ENCODE assay signal across 31 cellular contexts in the genomic region with DNA sequence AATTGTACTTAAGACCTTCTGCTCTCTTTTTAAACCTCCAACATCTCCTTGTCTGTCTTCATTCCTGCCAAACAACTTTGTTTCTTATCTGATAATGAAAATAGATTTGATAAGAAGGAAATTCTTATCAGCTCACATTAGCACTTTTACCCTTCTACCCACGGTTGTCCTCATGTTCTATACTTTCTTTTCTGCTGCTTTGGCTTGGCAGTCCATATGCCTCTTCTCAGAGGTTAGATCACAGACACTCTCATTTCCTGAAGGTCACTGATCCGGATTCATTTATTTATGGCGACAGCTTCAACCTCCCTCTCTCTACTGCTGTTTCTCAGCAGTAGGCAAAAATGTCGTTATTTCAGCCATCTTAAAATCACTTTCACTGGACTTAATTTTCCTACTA.
"Had no signal": no experiment of that assay in that cellular context is flagged by ENCODE, and none has a peak within 500 bp of the region (broad histone marks: within the 10 kb centered on the region; RNA-seq: fewer than 3 reads in every experiment).

No MANE protein-coding gene starts in this region.

- ATAC-seq: activated naive CD4-positive, alpha-beta T cell treated with anti-CD3 and anti-CD28 coated beads, Interleukin-2, amount 50 U/mL, for 72 hours; activated naive CD8-positive, alpha-beta T cell treated with anti-CD3 and anti-CD28 coated beads, Interleukin-2, amount 50 U/mL, for 24 hours; activated T-cell treated with anti-CD3 and anti-CD28 coated beads, Interleukin-2, amount 50 U/mL, for 4 hours; Panc1; Right ventricle myocardium inferior; T-cell had no signal

- H3K27me3 Mint-ChIP-seq: activated B cell treated with CpG ODN at 0.5 μM for 24 hours; activated CD4-positive, alpha-beta T cell treated with anti-CD3 and anti-CD28 coated beads, Interleukin-2, amount 10 ng/mL, durations not matched to agents 24 days and 14 days; activated naive CD8-positive, alpha-beta T cell treated with anti-CD3 and anti-CD28 coated beads, Interleukin-2, amount 50 U/mL, for 24 hours; T-cell had no signal

- H3K27me3 ChIP-seq: cardiac muscle cell, MG63 had no signal

- DNase-seq: activated B cell treated with CpG ODN at 0.5 μM for 24 hours; activated CD4-positive, alpha-beta T cell treated with anti-CD3 and anti-CD28 coated beads for 1 hour; activated CD4-positive, alpha-beta T cell treated with anti-CD3 and anti-CD28 coated beads, Interleukin-2, amount 10 ng/mL, durations not matched to agents 24 days and 14 days; activated CD4-positive, alpha-beta T cell treated with anti-CD3 and anti-CD28 coated beads, Interleukin-2, amount 50 U/mL, for 48 hours; activated effector memory CD4-positive, alpha-beta T cell treated with anti-CD3 and anti-CD28 coated beads, Interleukin-2, amount 50 U/mL, for 16 hours; activated naive CD4-positive, alpha-beta T cell treated with Interleukin-2 at 50 U/mL for 16 hours; activated naive CD8-positive, alpha-beta T cell treated with anti-CD3 and anti-CD28 coated beads, Interleukin-2, amount 50 U/mL, for 24 hours; activated T-cell treated with anti-CD3 and anti-CD28 coated beads, Interleukin-2, amount 50 U/mL, for 4 hours; amygdala; MG63; MV-4-11; NCI-H1092 treated with DMSO at 0.1 percent for 48 hours; NCI-H1417 treated with DMSO at 0.1 percent for 48 hours; NCI-H1694; NCI-H2029; NCI-H2107; NCI-H2171 treated with DMSO at 0.1 percent for 48 hours; NCI-H226; NCI-H526; NCI-H774; OCI-M1; RPMI8226; T-cell; T-helper 2 cell; T1000 had no signal

- H3K27ac Mint-ChIP-seq: activated B cell treated with CpG ODN at 0.5 μM for 24 hours; activated CD4-positive, alpha-beta T cell treated with anti-CD3 and anti-CD28 coated beads, Interleukin-2, amount 10 ng/mL, durations not matched to agents 24 days and 14 days; activated naive CD4-positive, alpha-beta T cell treated with anti-CD3 and anti-CD28 coated beads, Interleukin-2, amount 50 U/mL, for 72 hours; activated naive CD8-positive, alpha-beta T cell treated with anti-CD3 and anti-CD28 coated beads, Interleukin-2, amount 50 U/mL, for 24 hours; brain; T-cell had no signal

- H3K9me3 Mint-ChIP-seq: activated B cell treated with CpG ODN at 0.5 μM for 24 hours; activated CD4-positive, alpha-beta T cell treated with anti-CD3 and anti-CD28 coated beads, Interleukin-2, amount 10 ng/mL, durations not matched to agents 24 days and 14 days; brain had no signal

- H3K36me3 Mint-ChIP-seq: activated naive CD4-positive, alpha-beta T cell treated with anti-CD3 and anti-CD28 coated beads, Interleukin-2, amount 50 U/mL, for 72 hours; brain; T-cell had no signal

- H3K4me3 Mint-ChIP-seq: activated B cell treated with CpG ODN at 0.5 μM for 24 hours; activated CD4-positive, alpha-beta T cell treated with anti-CD3 and anti-CD28 coated beads, Interleukin-2, amount 10 ng/mL, durations not matched to agents 24 days and 14 days; activated naive CD8-positive, alpha-beta T cell treated with anti-CD3 and anti-CD28 coated beads, Interleukin-2, amount 50 U/mL, for 24 hours; activated T-cell treated with anti-CD3 and anti-CD28 coated beads, Interleukin-2, amount 50 U/mL, for 4 hours; brain; T-cell had no signal

- H3K36me3 ChIP-seq: cardiac muscle cell, MG63 had no signal

- H3K27ac ChIP-seq: cardiac muscle cell, SK-N-MC had no signal

- H3K4me1 Mint-ChIP-seq: activated B cell treated with CpG ODN at 0.5 μM for 24 hours; activated CD4-positive, alpha-beta T cell treated with anti-CD3 and anti-CD28 coated beads, Interleukin-2, amount 10 ng/mL, durations not matched to agents 24 days and 14 days; activated naive CD8-positive, alpha-beta T cell treated with anti-CD3 and anti-CD28 coated beads, Interleukin-2, amount 50 U/mL, for 24 hours; brain; T-cell had no signal

- H3K9me3 ChIP-seq: MG63 had no signal

- H3K4me3 ChIP-seq: cardiac muscle cell, MG63, SK-N-MC had no signal
